In genomic region chr7:101321491-101322401, GRCh38 we compare ENCODE assay signal across 8 cellular contexts. TPM values are rescaled to one million over a fixed set of nuclear protein-coding genes. Genes with fewer than 3 reads are reported as not detected.
DNase-seq lines count a peak whose midpoint lies in the region; ATAC-seq and TF ChIP-seq lines count a peak whose summit lies in the region.

TSS of gene IFT22 (minus strand) at chr7:101321812. CDS start at chr7:101321709, 103 bp downstream.

- peak within 1 kb of the TSS; percentile 58 for H3K27ac ChIP-seq in CD4-positive, alpha-beta T cell (ENCODE audit: low read depth, low read length)
- peak within 1 kb of the TSS; percentile 83 for H3K27ac ChIP-seq in HL-60 (replicated peaks)

- peak within 1 kb of the TSS; percentile 77 for H3K4me3 ChIP-seq in HL-60 (replicated peaks; ENCODE audit: insufficient read depth, low read length)

- H3K4me1 Mint-ChIP-seq in CD4-positive, alpha-beta T cell (ENCODE audit: low read depth): peaks cover 18% of the 10 kb centered on the region

- intact Hi-C loops in CD4-positive, alpha-beta T cell (cut with DNase I, micrococcal nuclease): loop anchor here in 1 of 2 experiments (2.0 kb wide), 1 partner anchor 69 kb away; no protein-coding TSS in a partner anchor

- no peaks in the 10 kb centered on the region for H3K9me3 Mint-ChIP-seq in CD4-positive, alpha-beta T cell

- peak within 1 kb of the TSS; percentile 92 for H3K4me3 Mint-ChIP-seq in CD4-positive, alpha-beta T cell

- no peaks in the 10 kb centered on the region for H3K36me3 Mint-ChIP-seq in CD4-positive, alpha-beta T cell (ENCODE audit: low read depth)

- POLR2A ChIA-PET in CD4-positive, alpha-beta T cell (lab: Charles Lee): interaction anchor here (0.7 to 1.5 kb wide), 5 partner anchors 76 to 1074 kb away, joined by 3 to 7 read pairs (median 3); partner anchors contain the start of gene ZNHIT1

- TF ChIP-seq CTCF in CD4-positive, alpha-beta T cell (IDR thresholded peaks at IDR 0.05): no peak
- TF ChIP-seq CTCF in HL-60 (IDR thresholded peaks at IDR 0.05; ENCODE audit: insufficient read depth, low read length): no peak

- no peaks in the 10 kb centered on the region for H3K27me3 Mint-ChIP-seq in CD4-positive, alpha-beta T cell

- H3K27me3 ChIP-seq in CD4-positive, alpha-beta T cell (ENCODE audit: control insufficient read depth, insufficient read depth, low read length): no peaks in the 10 kb centered on the region
- no peaks in the 10 kb centered on the region for H3K27me3 ChIP-seq in HL-60 (ENCODE audit: insufficient read depth, poor library complexity, severe bottlenecking)

- peak; percentile 62 to 84 (median 77) for DNase-seq in CD4-positive, alpha-beta T cell
- DNase-seq in HL-60 (ENCODE audit: low read depth in 1 of 2, low spot score in 1 of 2) (peak; percentile 88 to 94), NCI-H82 treated with DMSO at 0.1 percent for 48 hours (lab: John Stamatoyannopoulos, UW; ENCODE audit: unreplicated experiment) (peak; percentile 56), lung microvascular endothelial cell (ENCODE audit: low read depth in 2 of 2) (peak; percentile 88 to 91)
- peak; percentile 47 to 76 for DNase-seq in activated CD8-positive, alpha-beta memory T cell treated with anti-CD3 and anti-CD28 coated beads for 1 hour (ENCODE audit: extremely low read depth in 1 of 2, low read depth in 1 of 2)
- DNase-seq in effector CD4-positive, alpha-beta T cell: peak; percentile 70
- DNase-seq in stimulated activated CD4-positive, alpha-beta T cell treated with anti-CD3 and anti-CD28 coated beads, TNF-alpha, amount 100 ng/mL, for 4 hours (ENCODE audit: low read depth in 3 of 3): peak; percentile 67 to 71 (median 69)

- no peaks in the 10 kb centered on the region for H3K9me3 ChIP-seq in CD4-positive, alpha-beta T cell (ENCODE audit: control insufficient read depth, low read length)

- ATAC-seq in CD4-positive, alpha-beta T cell (ENCODE audit: poor library complexity): peak; percentile 91
- peak; percentile 91 for ATAC-seq in GM19438 (IDR thresholded peaks at IDR 0.05; ENCODE audit: low read depth, unreplicated experiment)

- CTCF ChIA-PET in CD4-positive, alpha-beta T cell (lab: Charles Lee): interaction anchor here (1.2 kb wide), 1 partner anchor 39 kb away, joined by 3 read pairs; no protein-coding TSS in a partner anchor

- peak within 1 kb of the TSS; percentile 76 for H3K27ac Mint-ChIP-seq in CD4-positive, alpha-beta T cell

RNA-seq across cellular contexts. Expression of gene IFT22, which starts in this region (rescaled TPM):
- 1 to 10 TPM; 2.7 to 3.3 TPM for total RNA-seq in CD4-positive, alpha-beta T cell
- total RNA-seq in lung microvascular endothelial cell: 9.5 and 10.0 TPM in 2 replicates

Comparison
In these comparisons a context has a peak if more than half of its experiments do, and no peak if none do; other contexts are left out.
1. Peak in every context shown above with its lines: DNase-seq, ATAC-seq, H3K4me3 ChIP-seq and H3K27ac ChIP-seq.